In genomic region chr1:101995984-101996731, GRCh38 we compare ENCODE assay signal across 10 cellular contexts. TPM values are rescaled to one million over a fixed set of nuclear protein-coding genes. Genes with fewer than 3 reads are reported as not detected.
DNase-seq lines count a peak whose midpoint lies in the region; ATAC-seq and TF ChIP-seq lines count a peak whose summit lies in the region.
"Had no signal": no experiment of that assay in that cellular context is flagged by ENCODE, and none has a peak within 500 bp of the region (broad histone marks: within the 10 kb centered on the region; RNA-seq: fewer than 3 reads in every experiment).

No MANE protein-coding gene starts in this region.

- peak overlapping the region; percentile 47 for H3K4me3 ChIP-seq in neuron (ENCODE audit: low read length)
- H3K4me3 ChIP-seq in ascending aorta = no peak overlapping the region
- no peak overlapping the region for H3K4me3 ChIP-seq in PC-9
- H3K4me3 ChIP-seq: vagina had no signal

- POLR2A ChIA-PET in PC-9 (lab: Charles Lee; ENCODE audit: unreplicated experiment) = no interaction called here

- H3K27ac ChIP-seq in cingulate gyrus (ENCODE audit: low read depth, low read length) (peak overlapping the region; percentile 5), ascending aorta (no peak overlapping the region), PC-9 (no peak overlapping the region)
- H3K27ac ChIP-seq: vagina had no signal

- H3F3A ChIP-seq in PC-9 (ENCODE audit: insufficient read depth, low read depth) = no peaks in the 10 kb centered on the region

- H3K4me1 ChIP-seq in neuron (ENCODE audit: insufficient read depth, low read length) = peaks cover 11% of the 10 kb centered on the region
- no peaks in the 10 kb centered on the region for H3K4me1 ChIP-seq in ascending aorta
- H3K4me1 ChIP-seq in PC-9 (replicated peaks; ENCODE audit: insufficient read depth) = no peaks in the 10 kb centered on the region
- H3K4me1 ChIP-seq: vagina had no signal

- H4K20me1 ChIP-seq in PC-9 (ENCODE audit: insufficient read depth) = no peaks in the 10 kb centered on the region

- DNase-seq in G401 (ENCODE audit: low spot score) (peak; percentile 86), NCI-H345 (lab: John Stamatoyannopoulos, UW) (peak; percentile 51), ascending aorta (ENCODE audit: low spot score in 2 of 2) (no peak), PC-9 (no peak)
- DNase-seq: CD8-positive, alpha-beta T cell had no signal

- no peak for ATAC-seq in GM21390 (IDR thresholded peaks at IDR 0.05; ENCODE audit: unreplicated experiment)
- no peak for ATAC-seq in GM21723 (IDR thresholded peaks at IDR 0.05; ENCODE audit: unreplicated experiment)
- ATAC-seq: CD8-positive, alpha-beta T cell had no signal

- H3K4me2 ChIP-seq in PC-9 = no peak overlapping the region

- intact Hi-C loops in ascending aorta (cut with DNase I) (no loop called here), PC-9 (cut with micrococcal nuclease; ENCODE audit: unreplicated experiment) (no loop called here)

- CTCF ChIA-PET in PC-9 (lab: Charles Lee) = no interaction called here

- H2AFZ ChIP-seq in neuron (ENCODE audit: low read depth, low read length) (peak overlapping the region; percentile 70), PC-9 (no peak overlapping the region)

- H3K9me2 ChIP-seq in PC-9 (ENCODE audit: insufficient read depth) = no peaks in the 10 kb centered on the region

- in situ Hi-C loops in G401 (cut with HindIII; ENCODE audit: low sequenced_read_pairs) = no loop called here

- BruUV-seq in PC-9 (replicated peaks; lab: Mats Ljungman, UMichigan) = no TSS peak

- H3K79me2 ChIP-seq in PC-9 (ENCODE audit: low read depth) = no peaks in the 10 kb centered on the region

- H3K9me3 ChIP-seq in neuron (ENCODE audit: low read length) (no peaks in the 10 kb centered on the region), ascending aorta (no peaks in the 10 kb centered on the region), PC-9 (ENCODE audit: insufficient read depth, low read depth) (no peaks in the 10 kb centered on the region)
- H3K9me3 ChIP-seq: vagina had no signal

- TF ChIP-seq CTCF in ascending aorta (IDR thresholded peaks at IDR 0.05) (no peak), PC-9 (conservative IDR thresholded peaks at IDR 0.05) (no peak)

- H3K36me3 ChIP-seq in neuron (ENCODE audit: insufficient read depth, low read length) (no peaks in the 10 kb centered on the region), ascending aorta (no peaks in the 10 kb centered on the region), PC-9 (ENCODE audit: low read depth) (no peaks in the 10 kb centered on the region)
- H3K36me3 ChIP-seq: vagina had no signal

- H3K27me3 ChIP-seq in neuron (ENCODE audit: insufficient read depth, low read length) (peaks cover under 1% of the 10 kb centered on the region), ascending aorta (no peaks in the 10 kb centered on the region), PC-9 (ENCODE audit: insufficient read depth, low read depth) (no peaks in the 10 kb centered on the region)
- H3K27me3 ChIP-seq: vagina had no signal

RNA-seq across cellular contexts. Expression of gene OLFM3, which starts 0.6 kb away (rescaled TPM):
- not detected in 2 replicates for total RNA-seq in G401 (2014; rRNA removed; shearing (Covaris generic))
- total RNA-seq in ascending aorta = not detected
- total RNA-seq in PC-9 (2021) = not detected in 2 replicates
- total RNA-seq: CD8-positive, alpha-beta T cell had no signal

Comparison
In these comparisons a context has a peak if more than half of its experiments do, and no peak if none do; other contexts are left out.
1. DNase-seq: peak in G401 (single experiment) and NCI-H345 (single experiment); none in ascending aorta (0 of 2) and PC-9 (0 of 2).